ENCODE assay signal across 19 cellular contexts in the genomic region with DNA sequence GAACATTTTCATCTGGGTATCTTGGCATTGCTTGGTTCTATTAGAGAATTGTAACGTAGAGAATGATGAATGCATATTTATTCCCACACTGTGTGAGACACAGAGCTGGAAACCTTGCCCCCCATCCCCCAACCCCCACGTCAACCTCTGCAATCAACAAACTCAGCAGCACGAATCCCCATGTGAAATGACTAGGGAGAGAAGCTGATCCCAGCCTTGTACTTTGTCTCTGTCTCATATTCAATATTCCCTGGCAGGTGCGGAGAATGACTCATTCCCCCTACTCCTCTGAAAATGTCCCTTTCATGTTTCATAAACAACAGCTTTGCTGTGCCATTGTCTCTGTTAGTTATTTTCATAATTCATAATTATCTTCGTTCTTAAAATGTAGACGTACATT.
A peak's percentile ranks its signal among the peaks of the same experiment; 100 is the strongest.
DNase-seq lines count a peak whose midpoint lies in the region; ATAC-seq and TF ChIP-seq lines count a peak whose summit lies in the region.
"Had no signal": no experiment of that assay in that cellular context is flagged by ENCODE, and none has a peak within 500 bp of the region (broad histone marks: within the 10 kb centered on the region; RNA-seq: fewer than 3 reads in every experiment).

No MANE protein-coding gene starts in this region.

- TF ChIP-seq CTCF in osteocyte (IDR thresholded peaks at IDR 0.05): no peak

- H3K27me3 Mint-ChIP-seq in osteocyte (ENCODE audit: unreplicated experiment): no peaks in the 10 kb centered on the region

- H3K4me1 Mint-ChIP-seq in osteocyte (ENCODE audit: unreplicated experiment): no peaks in the 10 kb centered on the region
- H3K4me1 Mint-ChIP-seq: CD14-positive monocyte had no signal

- H3K36me3 ChIP-seq in HUES48 (ENCODE audit: control insufficient read depth, insufficient read depth, low read length): no peaks in the 10 kb centered on the region
- H3K36me3 ChIP-seq in iPS-20b (ENCODE audit: insufficient read depth, low read depth, low read length): no peaks in the 10 kb centered on the region
- H3K36me3 ChIP-seq: Peyer's patch had no signal

- peaks cover 11% of the 10 kb centered on the region for H3K4me1 ChIP-seq in HUES48 (ENCODE audit: control insufficient read depth, insufficient read depth, low read length)
- peaks cover 12% of the 10 kb centered on the region; the same call in 1 of the 2 replicates for H3K4me1 ChIP-seq in iPS-20b (ENCODE audit: insufficient read depth, low read length)
- H3K4me1 ChIP-seq: Peyer's patch had no signal

- ATAC-seq in GM18505 (IDR thresholded peaks at IDR 0.05; ENCODE audit: unreplicated experiment): no peak
- ATAC-seq: GM12878 had no signal

- 0 out of 2 replicates have a peak, but pooled peaks cover 7% of the 10 kb centered on the region for H3K9me3 ChIP-seq in HUES48 (ENCODE audit: control insufficient read depth, insufficient read depth, low read length)
- no peaks in the 10 kb centered on the region; the same call in 1 of the 2 replicates for H3K9me3 ChIP-seq in iPS-20b (ENCODE audit: insufficient read depth, low read depth, low read length)

- H3K27ac ChIP-seq in HUES48 (ENCODE audit: low read depth, low read length): peak overlapping the region; percentile 78
- no peak overlapping the region for H3K27ac ChIP-seq in iPS-20b (ENCODE audit: low read length)
- H3K27ac ChIP-seq: KMS-11, Peyer's patch had no signal

- no peak overlapping the region for H3K27ac Mint-ChIP-seq in osteocyte (ENCODE audit: unreplicated experiment)

- H3K9ac ChIP-seq in HUES48 (ENCODE audit: low read depth, low read length) (no peak overlapping the region), iPS-20b (ENCODE audit: low read depth, low read length) (peak overlapping the region; percentile 7; the same call in 1 of the 2 replicates)
- H3K9ac ChIP-seq: KMS-11 had no signal

- peak; percentile 6 for DNase-seq in COLO668 (lab: John Stamatoyannopoulos, UW; ENCODE audit: unreplicated experiment)
- DNase-seq in NCI-H2171 (lab: John Stamatoyannopoulos, UW): peak; percentile 10
- DNase-seq in osteocyte (ENCODE audit: extremely low spot score, unreplicated experiment): no peak
- no peak for DNase-seq in stimulated activated naive CD4-positive, alpha-beta T cell treated with Interleukin-2 at 50 U/mL for 16 hours (lab: John Stamatoyannopoulos, UW)
- DNase-seq: AML-193; MV-4-11; NCI-H1417 treated with DMSO at 0.1 percent for 48 hours; NCI-H2107; NCI-H446; NCI-H526 treated with DMSO at 0.1 percent for 48 hours; NK-92 treated with Interleukin-12 subunit alpha and Interleukin-12 subunit beta, amount 100 ng/mL, for 24 hours; Peyer's patch; SW 1271 had no signal

- peaks cover 5% of the 10 kb centered on the region for H3K9me3 Mint-ChIP-seq in osteocyte (ENCODE audit: unreplicated experiment)

- H3K4me3 ChIP-seq in HUES48 (ENCODE audit: low read depth, low read length): no peak overlapping the region
- H3K4me3 ChIP-seq in iPS-20b (ENCODE audit: low read length): peak overlapping the region; percentile 36; the same call in 1 of the 2 replicates
- H3K4me3 ChIP-seq: GM12878, Peyer's patch had no signal

- H3K4me3 Mint-ChIP-seq in osteocyte (ENCODE audit: unreplicated experiment): no peak overlapping the region
- H3K4me3 Mint-ChIP-seq: CD14-positive monocyte had no signal

- H3K36me3 Mint-ChIP-seq in osteocyte (ENCODE audit: unreplicated experiment): no peaks in the 10 kb centered on the region
- H3K36me3 Mint-ChIP-seq: CD14-positive monocyte had no signal

- TF ChIP-seq POLR2A in GM18505 (IDR thresholded peaks at IDR 0.05; ENCODE audit: borderline replicate concordance, extremely low read depth, insufficient read depth, insufficient read length): no peak

- no peaks in the 10 kb centered on the region for H3K27me3 ChIP-seq in HUES48 (ENCODE audit: control insufficient read depth, insufficient read depth, low read length)
- no peaks in the 10 kb centered on the region for H3K27me3 ChIP-seq in iPS-20b (ENCODE audit: insufficient read depth, low read length)
- H3K27me3 ChIP-seq: Peyer's patch had no signal

Comparison
In these comparisons a context has a peak if more than half of its experiments do, and no peak if none do; other contexts are left out.
1. DNase-seq: peak in COLO668 (single experiment) and NCI-H2171 (single experiment); none in osteocyte (single experiment) and stimulated activated naive CD4-positive, alpha-beta T cell treated with Interleukin-2 at 50 U/mL for 16 hours (single experiment).